In the genomic region with DNA sequence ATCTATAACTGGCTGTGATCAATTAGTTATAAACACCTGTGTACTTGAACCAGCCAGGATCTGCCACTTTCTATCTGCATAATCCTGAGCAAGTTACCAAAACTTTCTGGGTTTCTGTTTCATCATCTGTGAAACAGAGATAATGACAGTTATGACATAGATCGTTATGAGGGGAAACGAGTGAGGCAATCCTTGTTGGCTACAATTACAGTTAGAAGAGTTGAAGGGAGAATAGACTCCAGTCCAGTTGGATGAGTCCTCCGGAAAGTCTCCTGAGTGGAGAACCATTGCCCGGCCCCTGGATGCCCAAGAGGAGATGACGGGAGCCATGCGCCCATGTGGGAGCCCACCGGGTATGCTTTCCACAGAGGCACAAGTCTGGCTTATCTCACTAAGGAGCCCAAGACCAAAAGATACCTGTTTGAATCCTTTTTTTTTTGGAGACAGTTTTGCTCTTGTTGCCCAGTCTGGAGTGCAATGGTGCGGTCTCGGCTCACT, we compare ENCODE assay signal across 10 cellular contexts. TPM values are rescaled to one million over a fixed set of nuclear protein-coding genes. Genes with fewer than 3 reads are reported as not detected.
DNase-seq lines count a peak whose midpoint lies in the region; ATAC-seq and TF ChIP-seq lines count a peak whose summit lies in the region.
"Had no signal": no experiment of that assay in that cellular context is flagged by ENCODE, and none has a peak within 500 bp of the region (broad histone marks: within the 10 kb centered on the region; RNA-seq: fewer than 3 reads in every experiment).

No MANE protein-coding gene starts in this region.

- H3K27me3 ChIP-seq in CD4-positive, alpha-beta T cell (ENCODE audit: control insufficient read depth, insufficient read depth, low read length): no peaks in the 10 kb centered on the region
- H3K27me3 ChIP-seq: MG63 had no signal

- CTCF ChIA-PET in activated CD4-positive, alpha-beta T cell treated with anti-CD3 and anti-CD28 coated beads for 36 hours (lab: Charles Lee): interaction anchor here (0.7 kb wide), 1 partner anchor 572 kb away, joined by 3 read pairs; no protein-coding TSS in a partner anchor
- CTCF ChIA-PET in activated CD4-positive, alpha-beta T cell treated with anti-CD3 and anti-CD28 coated beads, Interleukin-2, amount 10 ng/mL, durations not matched to agents 7 days and 5 days (lab: Charles Lee): interaction anchor here (0.6 to 1.3 kb wide), 4 partner anchors 9 to 277 kb away, joined by 3 to 4 read pairs (median 4); no protein-coding TSS in a partner anchor
- CTCF ChIA-PET in CD4-positive, alpha-beta T cell (lab: Charles Lee): no interaction called here

- no peaks in the 10 kb centered on the region for H3K9me3 ChIP-seq in CD4-positive, alpha-beta T cell (ENCODE audit: control insufficient read depth, low read length)
- H3K9me3 ChIP-seq: MG63 had no signal

- POLR2A ChIA-PET in activated CD4-positive, alpha-beta T cell treated with anti-CD3 and anti-CD28 coated beads for 36 hours (lab: Charles Lee): no interaction called here
- POLR2A ChIA-PET in activated CD4-positive, alpha-beta T cell treated with anti-CD3 and anti-CD28 coated beads, Interleukin-2, amount 10 ng/mL, durations not matched to agents 7 days and 5 days (lab: Charles Lee): no interaction called here
- POLR2A ChIA-PET in CD4-positive, alpha-beta T cell (lab: Charles Lee): no interaction called here

- no peaks in the 10 kb centered on the region for H3K36me3 Mint-ChIP-seq in activated CD4-positive, alpha-beta T cell treated with anti-CD3 and anti-CD28 coated beads for 36 hours (ENCODE audit: low read depth)
- H3K36me3 Mint-ChIP-seq in activated CD4-positive, alpha-beta T cell treated with anti-CD3 and anti-CD28 coated beads, Interleukin-2, amount 10 ng/mL, durations not matched to agents 7 days and 5 days (ENCODE audit: low read depth): no peaks in the 10 kb centered on the region
- no peaks in the 10 kb centered on the region for H3K36me3 Mint-ChIP-seq in activated T-helper 17 cell treated with anti-CD3 and anti-CD28 coated beads, Interleukin-2, amount 50 U/mL, for 72 hours (ENCODE audit: low read depth)
- no peaks in the 10 kb centered on the region for H3K36me3 Mint-ChIP-seq in CD4-positive, alpha-beta T cell (ENCODE audit: low read depth)

- intact Hi-C loops in activated CD4-positive, alpha-beta T cell treated with anti-CD3 and anti-CD28 coated beads for 36 hours (cut with DNase I, micrococcal nuclease): loop anchor here in 1 of 2 experiments (1.0 kb wide), 1 partner anchor 19 kb away; no protein-coding TSS in a partner anchor
- intact Hi-C loops in CD4-positive, alpha-beta T cell (cut with DNase I, micrococcal nuclease): no loop called here

- H3K4me3 Mint-ChIP-seq in activated CD4-positive, alpha-beta T cell treated with anti-CD3 and anti-CD28 coated beads for 36 hours: no peak overlapping the region
- H3K4me3 Mint-ChIP-seq in activated CD4-positive, alpha-beta T cell treated with anti-CD3 and anti-CD28 coated beads, Interleukin-2, amount 10 ng/mL, durations not matched to agents 7 days and 5 days: no peak overlapping the region
- no peak overlapping the region for H3K4me3 Mint-ChIP-seq in activated T-helper 17 cell treated with anti-CD3 and anti-CD28 coated beads, Interleukin-2, amount 50 U/mL, for 72 hours
- no peak overlapping the region for H3K4me3 Mint-ChIP-seq in CD4-positive, alpha-beta T cell

- no peak for DNase-seq in activated CD4-positive, alpha-beta T cell treated with anti-CD3 and anti-CD28 coated beads for 36 hours
- DNase-seq in activated CD4-positive, alpha-beta T cell treated with anti-CD3 and anti-CD28 coated beads, Interleukin-2, amount 10 ng/mL, durations not matched to agents 7 days and 5 days: no peak
- DNase-seq in stromal cell of bone marrow (ENCODE audit: low read depth) (peak; percentile 17), substantia nigra (lab: John Stamatoyannopoulos, UW) (no peak), amniotic stem cell (lab: John Stamatoyannopoulos, UW) (no peak)
- DNase-seq in CD4-positive, alpha-beta T cell: no peak
- DNase-seq: MG63, T1000 had no signal

- no peak for TF ChIP-seq CTCF in CD4-positive, alpha-beta T cell (IDR thresholded peaks at IDR 0.05)

- peaks cover 7% of the 10 kb centered on the region for H3K4me1 Mint-ChIP-seq in activated CD4-positive, alpha-beta T cell treated with anti-CD3 and anti-CD28 coated beads for 36 hours
- no peaks in the 10 kb centered on the region for H3K4me1 Mint-ChIP-seq in activated CD4-positive, alpha-beta T cell treated with anti-CD3 and anti-CD28 coated beads, Interleukin-2, amount 10 ng/mL, durations not matched to agents 7 days and 5 days
- no peaks in the 10 kb centered on the region for H3K4me1 Mint-ChIP-seq in activated T-helper 17 cell treated with anti-CD3 and anti-CD28 coated beads, Interleukin-2, amount 50 U/mL, for 72 hours
- H3K4me1 Mint-ChIP-seq in CD4-positive, alpha-beta T cell (ENCODE audit: low read depth): no peaks in the 10 kb centered on the region

- ATAC-seq in activated CD4-positive, alpha-beta T cell treated with anti-CD3 and anti-CD28 coated beads for 36 hours: peak; percentile 85
- peak; percentile 70 for ATAC-seq in HG03442 (IDR thresholded peaks at IDR 0.05; ENCODE audit: unreplicated experiment)
- ATAC-seq in activated T-helper 17 cell treated with anti-CD3 and anti-CD28 coated beads, Interleukin-2, amount 50 U/mL, for 72 hours (replicated peaks): peak; percentile 68
- no peak for ATAC-seq in CD4-positive, alpha-beta T cell (ENCODE audit: poor library complexity)

- no peak overlapping the region for H3K27ac ChIP-seq in substantia nigra (ENCODE audit: low read depth, low read length, poor library complexity, severe bottlenecking)
- no peak overlapping the region for H3K27ac ChIP-seq in CD4-positive, alpha-beta T cell (ENCODE audit: low read depth, low read length)

- peak overlapping the region; percentile 45 for H3K27ac Mint-ChIP-seq in activated CD4-positive, alpha-beta T cell treated with anti-CD3 and anti-CD28 coated beads for 36 hours
- H3K27ac Mint-ChIP-seq in activated CD4-positive, alpha-beta T cell treated with anti-CD3 and anti-CD28 coated beads, Interleukin-2, amount 10 ng/mL, durations not matched to agents 7 days and 5 days: no peak overlapping the region
- no peak overlapping the region for H3K27ac Mint-ChIP-seq in activated T-helper 17 cell treated with anti-CD3 and anti-CD28 coated beads, Interleukin-2, amount 50 U/mL, for 72 hours
- no peak overlapping the region for H3K27ac Mint-ChIP-seq in CD4-positive, alpha-beta T cell

- no peaks in the 10 kb centered on the region for H3K9me3 Mint-ChIP-seq in activated CD4-positive, alpha-beta T cell treated with anti-CD3 and anti-CD28 coated beads for 36 hours (ENCODE audit: low read depth)
- H3K9me3 Mint-ChIP-seq in activated CD4-positive, alpha-beta T cell treated with anti-CD3 and anti-CD28 coated beads, Interleukin-2, amount 10 ng/mL, durations not matched to agents 7 days and 5 days: no peaks in the 10 kb centered on the region
- no peaks in the 10 kb centered on the region for H3K9me3 Mint-ChIP-seq in activated T-helper 17 cell treated with anti-CD3 and anti-CD28 coated beads, Interleukin-2, amount 50 U/mL, for 72 hours
- no peaks in the 10 kb centered on the region for H3K9me3 Mint-ChIP-seq in CD4-positive, alpha-beta T cell

- H3K27me3 Mint-ChIP-seq in activated CD4-positive, alpha-beta T cell treated with anti-CD3 and anti-CD28 coated beads for 36 hours: peaks cover 5% of the 10 kb centered on the region
- peaks cover 6% of the 10 kb centered on the region for H3K27me3 Mint-ChIP-seq in activated CD4-positive, alpha-beta T cell treated with anti-CD3 and anti-CD28 coated beads, Interleukin-2, amount 10 ng/mL, durations not matched to agents 7 days and 5 days
- peaks cover 16% of the 10 kb centered on the region for H3K27me3 Mint-ChIP-seq in activated T-helper 17 cell treated with anti-CD3 and anti-CD28 coated beads, Interleukin-2, amount 50 U/mL, for 72 hours
- H3K27me3 Mint-ChIP-seq in CD4-positive, alpha-beta T cell: peaks cover 15% of the 10 kb centered on the region

RNA-seq across cellular contexts. Expression of a gene that starts 4.5 kb away (rescaled TPM):
- not detected for total RNA-seq in activated CD4-positive, alpha-beta T cell treated with anti-CD3 and anti-CD28 coated beads for 36 hours
- not detected for total RNA-seq in activated CD4-positive, alpha-beta T cell treated with anti-CD3 and anti-CD28 coated beads, Interleukin-2, amount 10 ng/mL, durations not matched to agents 7 days and 5 days
- total RNA-seq in activated T-helper 17 cell treated with anti-CD3 and anti-CD28 coated beads, Interleukin-2, amount 50 U/mL, for 72 hours: not detected
- not detected for total RNA-seq in CD4-positive, alpha-beta T cell

RNA-seq across cellular contexts. Expression of a gene that starts 20.4 kb away (rescaled TPM):
- 1 to 10 TPM; 3.9 to 5.3 TPM for total RNA-seq in activated CD4-positive, alpha-beta T cell treated with anti-CD3 and anti-CD28 coated beads for 36 hours
- total RNA-seq in activated CD4-positive, alpha-beta T cell treated with anti-CD3 and anti-CD28 coated beads, Interleukin-2, amount 10 ng/mL, durations not matched to agents 7 days and 5 days: 1 to 10 TPM; 8.8 to 9.3 TPM
- 1 to 10 TPM; 6.9 to 8.9 TPM for total RNA-seq in activated T-helper 17 cell treated with anti-CD3 and anti-CD28 coated beads, Interleukin-2, amount 50 U/mL, for 72 hours
- total RNA-seq in CD4-positive, alpha-beta T cell: 1 to 10 TPM; 2.8 to 4.2 TPM
